In genomic region chr22:22150457-22150856, GRCh38 we compare ENCODE assay signal across 8 cellular contexts.
"Had no signal": no experiment of that assay in that cellular context is flagged by ENCODE, and none has a peak within 500 bp of the region (broad histone marks: within the 10 kb centered on the region; RNA-seq: fewer than 3 reads in every experiment).

No MANE protein-coding gene starts in this region.

- H3K4me3 Mint-ChIP-seq: IgD-negative memory B cell had no signal

- H3K9me3 Mint-ChIP-seq: IgD-negative memory B cell had no signal

- H3K27ac ChIP-seq: HL-60, KMS-11 had no signal

- FAIRE-seq: HepG2, HTR-8/SVneo had no signal

- H3K9ac ChIP-seq: KMS-11 had no signal

- ATAC-seq: HepG2 had no signal

- H3K27me3 Mint-ChIP-seq: IgD-negative memory B cell had no signal

- H3K4me2 ChIP-seq: KMS-11 had no signal

- H3K27ac Mint-ChIP-seq: IgD-negative memory B cell had no signal

- DNase-seq: IMR-90, KBM-7, KG1 had no signal
